1 cellular context compared by ENCODE assay signal in the genomic region with DNA sequence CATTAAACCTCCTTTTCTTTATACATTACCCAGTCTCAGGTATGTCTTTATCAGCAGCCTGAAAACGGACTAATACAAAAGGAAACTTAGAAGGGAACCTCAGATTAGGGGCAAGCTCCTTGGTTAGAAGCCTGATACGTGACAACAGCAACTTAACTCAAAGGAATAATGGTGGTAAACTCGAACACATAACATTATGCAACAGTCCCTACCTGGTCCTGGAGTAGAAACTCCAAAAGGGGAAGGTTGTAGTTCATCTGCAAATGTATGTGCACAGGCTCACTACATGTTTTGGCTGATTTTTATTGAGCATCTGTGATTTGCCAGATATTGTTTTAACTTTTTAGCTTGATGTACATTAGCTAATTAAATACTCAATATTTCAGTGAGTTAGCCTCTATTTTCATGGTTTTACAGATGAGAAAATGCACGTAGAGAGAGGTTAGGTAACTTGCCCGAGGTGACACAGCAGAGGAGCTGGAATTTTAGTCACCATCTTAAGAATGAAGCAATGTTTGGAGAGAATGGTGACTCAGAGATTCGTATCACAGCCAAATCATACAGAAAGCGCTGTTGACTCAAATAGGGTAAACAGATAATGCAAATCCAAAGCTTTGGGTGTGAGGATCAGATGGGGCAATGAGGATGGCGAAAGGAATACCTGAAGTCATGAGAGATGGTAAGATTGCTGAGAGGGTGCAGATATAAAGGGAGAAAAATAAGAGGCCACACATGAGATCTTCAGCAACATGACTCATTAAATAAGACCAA.
A peak's percentile ranks its signal among the peaks of the same experiment; 100 is the strongest.
TF ChIP-seq lines count a peak whose summit lies in the region.

No MANE protein-coding gene starts in this region.

TF ChIP-seq in HepG2, 621 proteins besides CTCF, POLR2A, EP300 and RAD21 (continued from another document):
- TF ChIP-seq, protein P1, sequence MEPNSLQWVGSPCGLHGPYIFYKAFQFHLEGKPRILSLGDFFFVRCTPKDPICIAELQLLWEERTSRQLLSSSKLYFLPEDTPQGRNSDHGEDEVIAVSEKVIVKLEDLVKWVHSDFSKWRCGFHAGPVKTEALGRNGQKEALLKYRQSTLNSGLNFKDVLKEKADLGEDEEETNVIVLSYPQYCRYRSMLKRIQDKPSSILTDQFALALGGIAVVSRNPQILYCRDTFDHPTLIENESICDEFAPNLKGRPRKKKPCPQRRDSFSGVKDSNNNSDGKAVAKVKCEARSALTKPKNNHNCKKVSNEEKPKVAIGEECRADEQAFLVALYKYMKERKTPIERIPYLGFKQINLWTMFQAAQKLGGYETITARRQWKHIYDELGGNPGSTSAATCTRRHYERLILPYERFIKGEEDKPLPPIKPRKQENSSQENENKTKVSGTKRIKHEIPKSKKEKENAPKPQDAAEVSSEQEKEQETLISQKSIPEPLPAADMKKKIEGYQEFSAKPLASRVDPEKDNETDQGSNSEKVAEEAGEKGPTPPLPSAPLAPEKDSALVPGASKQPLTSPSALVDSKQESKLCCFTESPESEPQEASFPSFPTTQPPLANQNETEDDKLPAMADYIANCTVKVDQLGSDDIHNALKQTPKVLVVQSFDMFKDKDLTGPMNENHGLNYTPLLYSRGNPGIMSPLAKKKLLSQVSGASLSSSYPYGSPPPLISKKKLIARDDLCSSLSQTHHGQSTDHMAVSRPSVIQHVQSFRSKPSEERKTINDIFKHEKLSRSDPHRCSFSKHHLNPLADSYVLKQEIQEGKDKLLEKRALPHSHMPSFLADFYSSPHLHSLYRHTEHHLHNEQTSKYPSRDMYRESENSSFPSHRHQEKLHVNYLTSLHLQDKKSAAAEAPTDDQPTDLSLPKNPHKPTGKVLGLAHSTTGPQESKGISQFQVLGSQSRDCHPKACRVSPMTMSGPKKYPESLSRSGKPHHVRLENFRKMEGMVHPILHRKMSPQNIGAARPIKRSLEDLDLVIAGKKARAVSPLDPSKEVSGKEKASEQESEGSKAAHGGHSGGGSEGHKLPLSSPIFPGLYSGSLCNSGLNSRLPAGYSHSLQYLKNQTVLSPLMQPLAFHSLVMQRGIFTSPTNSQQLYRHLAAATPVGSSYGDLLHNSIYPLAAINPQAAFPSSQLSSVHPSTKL (CRISPR knock-in tag; IDR thresholded peaks at IDR 0.05): peak; percentile 39; the same call in 1 of the 2 replicates
- TF ChIP-seq CEBPG (CRISPR knock-in tag; IDR thresholded peaks at IDR 0.05): peak; percentile 33; the same call in 1 of the 2 replicates
- TF ChIP-seq, protein P2, sequence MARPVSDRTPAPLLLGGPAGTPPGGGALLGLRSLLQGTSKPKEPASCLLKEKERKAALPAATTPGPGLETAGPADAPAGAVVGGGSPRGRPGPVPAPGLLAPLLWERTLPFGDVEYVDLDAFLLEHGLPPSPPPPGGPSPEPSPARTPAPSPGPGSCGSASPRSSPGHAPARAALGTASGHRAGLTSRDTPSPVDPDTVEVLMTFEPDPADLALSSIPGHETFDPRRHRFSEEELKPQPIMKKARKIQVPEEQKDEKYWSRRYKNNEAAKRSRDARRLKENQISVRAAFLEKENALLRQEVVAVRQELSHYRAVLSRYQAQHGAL (CRISPR knock-in tag; IDR thresholded peaks at IDR 0.05; ENCODE audit: not compliant biosample characterization): no peak
- no peak; the same call in 1 of the 2 replicates for TF ChIP-seq FOXP1 (IDR thresholded peaks at IDR 0.05)
- TF ChIP-seq FOXP1 (CRISPR knock-in tag; IDR thresholded peaks at IDR 0.05): 0 out of 2 replicates have a peak, but pooled peaks have one; percentile 8
- TF ChIP-seq NPAS2 (CRISPR knock-in tag; IDR thresholded peaks at IDR 0.05; ENCODE audit: borderline replicate concordance): no peak
- no peak for TF ChIP-seq ZFP62 (CRISPR knock-in tag; IDR thresholded peaks at IDR 0.05)
- peak; percentile 69; the same call in 1 of the 2 replicates for TF ChIP-seq FOXA3 (CRISPR knock-in tag; IDR thresholded peaks at IDR 0.05)
- peak; percentile 77; the same call in 1 of the 2 replicates for TF ChIP-seq FOSL1 (CRISPR knock-in tag; IDR thresholded peaks at IDR 0.05; ENCODE audit: borderline replicate concordance)
- no peak for TF ChIP-seq REPIN1 (CRISPR knock-in tag; IDR thresholded peaks at IDR 0.05; ENCODE audit: borderline replicate concordance, low read depth)
- no peak for TF ChIP-seq ZNF577 (CRISPR knock-in tag; IDR thresholded peaks at IDR 0.05; ENCODE audit: borderline replicate concordance, low read depth)
- TF ChIP-seq FOXA1 (IDR thresholded peaks at IDR 0.05): 0 out of 2 replicates have a peak, but pooled peaks have one; percentile 31
- peak; percentile 53; the same call in 1 of the 2 replicates for TF ChIP-seq FOXA1 (CRISPR knock-in tag; IDR thresholded peaks at IDR 0.05)
- TF ChIP-seq, protein P3, sequence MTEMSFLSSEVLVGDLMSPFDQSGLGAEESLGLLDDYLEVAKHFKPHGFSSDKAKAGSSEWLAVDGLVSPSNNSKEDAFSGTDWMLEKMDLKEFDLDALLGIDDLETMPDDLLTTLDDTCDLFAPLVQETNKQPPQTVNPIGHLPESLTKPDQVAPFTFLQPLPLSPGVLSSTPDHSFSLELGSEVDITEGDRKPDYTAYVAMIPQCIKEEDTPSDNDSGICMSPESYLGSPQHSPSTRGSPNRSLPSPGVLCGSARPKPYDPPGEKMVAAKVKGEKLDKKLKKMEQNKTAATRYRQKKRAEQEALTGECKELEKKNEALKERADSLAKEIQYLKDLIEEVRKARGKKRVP (CRISPR knock-in tag; IDR thresholded peaks at IDR 0.05): peak in 1 of 2 experiments; percentile 31; a peak in 1 of 4 replicates
- TF ChIP-seq JUNB (CRISPR knock-in tag; IDR thresholded peaks at IDR 0.05; ENCODE audit: borderline replicate concordance): peak; percentile 75; the same call in 1 of the 2 replicates
- TF ChIP-seq, protein P4, sequence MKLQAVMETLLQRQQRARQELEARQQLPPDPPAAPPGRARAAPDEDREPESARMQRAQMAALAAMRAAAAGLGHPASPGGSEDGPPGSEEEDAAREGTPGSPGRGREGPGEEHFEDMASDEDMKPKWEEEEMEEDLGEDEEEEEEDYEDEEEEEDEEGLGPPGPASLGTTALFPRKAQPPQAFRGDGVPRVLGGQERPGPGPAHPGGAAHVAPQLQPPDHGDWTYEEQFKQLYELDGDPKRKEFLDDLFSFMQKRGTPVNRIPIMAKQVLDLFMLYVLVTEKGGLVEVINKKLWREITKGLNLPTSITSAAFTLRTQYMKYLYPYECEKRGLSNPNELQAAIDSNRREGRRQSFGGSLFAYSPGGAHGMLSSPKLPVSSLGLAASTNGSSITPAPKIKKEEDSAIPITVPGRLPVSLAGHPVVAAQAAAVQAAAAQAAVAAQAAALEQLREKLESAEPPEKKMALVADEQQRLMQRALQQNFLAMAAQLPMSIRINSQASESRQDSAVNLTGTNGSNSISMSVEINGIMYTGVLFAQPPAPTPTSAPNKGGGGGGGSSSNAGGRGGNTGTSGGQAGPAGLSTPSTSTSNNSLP (IDR thresholded peaks at IDR 0.05; ENCODE audit: low read depth, low read length): peak; percentile 32; the same call in 1 of the 2 replicates
- TF ChIP-seq HMG20A (CRISPR knock-in tag; IDR thresholded peaks at IDR 0.05; ENCODE audit: borderline replicate concordance): 0 out of 2 replicates have a peak, but pooled peaks have one; percentile 17
- TF ChIP-seq FOSL2 (CRISPR knock-in tag; IDR thresholded peaks at IDR 0.05): peak; percentile 95
- TF ChIP-seq TBX3 (IDR thresholded peaks at IDR 0.05; ENCODE audit: borderline replicate concordance): peak; percentile 49; the same call in 1 of the 2 replicates
- TF ChIP-seq, protein P5, sequence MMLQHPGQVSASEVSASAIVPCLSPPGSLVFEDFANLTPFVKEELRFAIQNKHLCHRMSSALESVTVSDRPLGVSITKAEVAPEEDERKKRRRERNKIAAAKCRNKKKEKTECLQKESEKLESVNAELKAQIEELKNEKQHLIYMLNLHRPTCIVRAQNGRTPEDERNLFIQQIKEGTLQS (CRISPR knock-in tag; IDR thresholded peaks at IDR 0.05): peak; percentile 74
- no peak for TF ChIP-seq ZNF441 (CRISPR knock-in tag; IDR thresholded peaks at IDR 0.05; ENCODE audit: borderline replicate concordance)
